8 cellular contexts compared by ENCODE assay signal in genomic region chr14:99524804-99525698, GRCh38. TPM values are rescaled to one million over a fixed set of nuclear protein-coding genes. Genes with fewer than 3 reads are reported as not detected.
DNase-seq lines count a peak whose midpoint lies in the region; ATAC-seq and TF ChIP-seq lines count a peak whose summit lies in the region.

No MANE protein-coding gene starts in this region.

- H3K27ac Mint-ChIP-seq in HFFc6: peak overlapping the region; percentile 63; the same call in 1 of the 2 replicates

- H3K4me1 ChIP-seq in adipocyte (ENCODE audit: control insufficient read depth, insufficient read depth, low read length): no peaks in the 10 kb centered on the region

- no peaks in the 10 kb centered on the region; the same call in none of the 2 replicates for H3K27me3 Mint-ChIP-seq in HFFc6 (ENCODE audit: insufficient read depth)

- H3K9me3 ChIP-seq in adipocyte (ENCODE audit: control insufficient read depth, low read length): no peaks in the 10 kb centered on the region

- no peak overlapping the region for H3K9ac ChIP-seq in adipocyte (ENCODE audit: low read length)

- peaks cover 8% of the 10 kb centered on the region for H3K27me3 ChIP-seq in adipocyte (replicated peaks; ENCODE audit: control insufficient read depth, insufficient read depth, low read length)

- DNase-seq in AG09319 (ENCODE audit: extremely low read depth, low read depth) (no peak), HFFc6 (peak; percentile 49), adipocyte (ENCODE audit: low read depth) (peak; percentile 69), left lobe of liver (ENCODE audit: low spot score) (no peak), globus pallidus (ENCODE audit: low spot score) (no peak), foreskin melanocyte (no peak)
- DNase-seq in NK-92 treated with Interleukin-12 subunit alpha and Interleukin-12 subunit beta, amount 100 ng/mL, for 24 hours (lab: John Stamatoyannopoulos, UW): no peak

- TF ChIP-seq CTCF in AG09319 (IDR thresholded peaks at IDR 0.05; ENCODE audit: low read depth, low read length) (peak; percentile 46), HFFc6 (IDR thresholded peaks at IDR 0.05) (peak; percentile 59)

- H3K36me3 Mint-ChIP-seq in HFFc6 (ENCODE audit: low read depth): no peaks in the 10 kb centered on the region

- no peaks in the 10 kb centered on the region for H3K36me3 ChIP-seq in adipocyte (ENCODE audit: control insufficient read depth, insufficient read depth, low read length, severe bottlenecking)

- H3K4me3 ChIP-seq in adipocyte (ENCODE audit: low read length): no peak overlapping the region

- peaks cover 54% of the 10 kb centered on the region for H3K4me1 Mint-ChIP-seq in HFFc6 (ENCODE audit: low read depth)

- H3K9me3 Mint-ChIP-seq in HFFc6: no peaks in the 10 kb centered on the region

- ATAC-seq in left lobe of liver (peak; percentile 41), HG03432 (IDR thresholded peaks at IDR 0.05; ENCODE audit: unreplicated experiment) (no peak)

- no peak overlapping the region for H3K4me3 Mint-ChIP-seq in HFFc6

RNA-seq across cellular contexts. Expression of gene CCNK, which starts 43.8 kb away (rescaled TPM):
- total RNA-seq in HFFc6 (2021; fragmentation: NEBNext Ultra II Directional; extraction: Animal tissue kit (Norgen Biotek cat#: 25700)): 10 to 100 TPM; 74.9 to 93.1 (median 86.4) TPM
- 13.8 TPM for total RNA-seq in left lobe of liver

RNA-seq across cellular contexts. Expression of gene SETD3, which starts 44.4 kb away (rescaled TPM):
- 10 to 100 TPM; 42.1 to 53.9 (median 47.0) TPM for total RNA-seq in HFFc6 (2021; fragmentation: NEBNext Ultra II Directional; extraction: Animal tissue kit (Norgen Biotek cat#: 25700))
- 25.1 TPM for total RNA-seq in left lobe of liver

Comparison
In these comparisons a context has a peak if more than half of its experiments do, and no peak if none do; other contexts are left out.
1. DNase-seq: peak in HFFc6 (single experiment) and adipocyte (single experiment); none in AG09319 (single experiment), left lobe of liver (single experiment), globus pallidus (single experiment), NK-92 treated with Interleukin-12 subunit alpha and Interleukin-12 subunit beta, amount 100 ng/mL, for 24 hours (single experiment) and foreskin melanocyte (single experiment).